Comparison of ENCODE assay signal across 1 cellular context in genomic region chr4:115949974-115950743, GRCh38.
TF ChIP-seq lines count a peak whose summit lies in the region.

No MANE protein-coding gene starts in this region.

TF ChIP-seq in GM12878, 131 proteins besides CTCF, POLR2A, EP300 and RAD21 (continued from another document):
- TF ChIP-seq NBN (IDR thresholded peaks at IDR 0.05) (0 out of 2 replicates have a peak, but pooled peaks have one; percentile 30), PKNOX1 (IDR thresholded peaks at IDR 0.05) (0 out of 2 replicates have a peak, but pooled peaks have one; percentile 44), CUX1 (IDR thresholded peaks at IDR 0.05; ENCODE audit: insufficient replicate concordance, low read depth, low read length) (peak; percentile 96), MEF2A (IDR thresholded peaks at IDR 0.05; ENCODE audit: insufficient read depth, low read depth, low read length) (0 out of 2 replicates have a peak, but pooled peaks have one; percentile 23), DPF2 (IDR thresholded peaks at IDR 0.05) (peak; percentile 71), ZNF384 (IDR thresholded peaks at IDR 0.05; ENCODE audit: borderline replicate concordance, low read depth, low read length) (peak; percentile 85), ATF2 (IDR thresholded peaks at IDR 0.05; ENCODE audit: low read length) (peak; percentile 41), IKZF2 (IDR thresholded peaks at IDR 0.05) (peak in 1 of 2 experiments; percentile 71; a peak in 2 of 4 replicates), RUNX3 (IDR thresholded peaks at IDR 0.05; ENCODE audit: low read length) (peak; percentile 67; the same call in 1 of the 2 replicates)
TF ChIP-seq in GM12878: peak in this region for 26; not testable (repeated sequence) for 105.
